ENCODE assay signal across 8 cellular contexts in genomic region chr4:174120446-174121142, GRCh38.
A peak's percentile ranks its signal among the peaks of the same experiment; 100 is the strongest.
DNase-seq lines count a peak whose midpoint lies in the region; ATAC-seq, FAIRE-seq and TF ChIP-seq lines count a peak whose summit lies in the region.

No MANE protein-coding gene starts in this region.

- peak; percentile 19 for DNase-seq in AG04449 (ENCODE audit: low read depth, low spot score)
- peak; percentile 52 for DNase-seq in GM12865 (ENCODE audit: low read depth)
- peak; percentile 65 to 77 for DNase-seq in Kasumi-1 (lab: John Stamatoyannopoulos, UW)
- DNase-seq in RWPE2 (ENCODE audit: low spot score), result no peak
- no peak for DNase-seq in H1 (ENCODE audit: low read depth in 1 of 2, low spot score in 2 of 2)
- peak; percentile 71 to 83 for DNase-seq in lung microvascular endothelial cell (ENCODE audit: low read depth in 2 of 2)
- peak; percentile 24 to 41 for DNase-seq in tibial nerve (ENCODE audit: low spot score in 2 of 2)

- POLR2A ChIA-PET in AG04449 (lab: Yijun Ruan, JAX) (no interaction called here), H1 (lab: Charles Lee; ENCODE audit: partially characterized antibody) (no interaction called here)

- H3K9me3 ChIP-seq in RWPE2 (ENCODE audit: severe bottlenecking) (no peaks in the 10 kb centered on the region), H1 (ENCODE audit: insufficient read depth in 2 of 2, low read depth in 1 of 2, low read length in 1 of 2) (no peaks in the 10 kb centered on the region), tibial nerve (no peaks in the 10 kb centered on the region)

- H3K4me1 ChIP-seq in RWPE2 (ENCODE audit: insufficient read depth, poor library complexity, severe bottlenecking), result peaks cover 3% of the 10 kb centered on the region
- no peaks in the 10 kb centered on the region for H3K4me1 ChIP-seq in H1 (replicated peaks in 1 of 4; ENCODE audit: control insufficient read depth in 3 of 4, insufficient read depth in 4 of 4, low read length in 3 of 4)
- H3K4me1 ChIP-seq in tibial nerve, result peaks cover 0 to 4% (median 0%) of the 10 kb centered on the region in 4 donors

- H3K23me2 ChIP-seq in H1 (ENCODE audit: low read depth, low read length), result no peaks in the 10 kb centered on the region; the same call in 1 of the 2 replicates

- H3K23ac ChIP-seq in H1 (ENCODE audit: insufficient read length), result no peak overlapping the region

- H3K79me1 ChIP-seq in H1 (ENCODE audit: low read depth, low read length), result no peaks in the 10 kb centered on the region

- H3K56ac ChIP-seq in H1 (replicated peaks; ENCODE audit: insufficient read length, low read depth, low read length), result no peak overlapping the region

- no peak overlapping the region for H3K27ac ChIP-seq in RWPE2 (ENCODE audit: poor library complexity, severe bottlenecking)
- H3K27ac ChIP-seq in H1 (ENCODE audit: low read depth, low read length), result no peak overlapping the region
- H3K27ac ChIP-seq in tibial nerve, result peak overlapping the region in 1 of 4 donors; percentile 53

- ATAC-seq in RWPE2 (ENCODE audit: low read depth), result peak; percentile 61; the same call in 2 of the 3 replicates
- ATAC-seq in GM18498 (IDR thresholded peaks at IDR 0.05; ENCODE audit: unreplicated experiment), result no peak

- H3K36me3 ChIP-seq in RWPE2 (ENCODE audit: low read depth), result no peaks in the 10 kb centered on the region
- H3K36me3 ChIP-seq in H1 (ENCODE audit: control insufficient read depth in 2 of 4, insufficient read depth in 4 of 4, low read length in 3 of 4), result no peaks in the 10 kb centered on the region
- no peaks in the 10 kb centered on the region for H3K36me3 ChIP-seq in tibial nerve

- H3K27me3 ChIP-seq in RWPE2 (ENCODE audit: insufficient read depth, poor library complexity, severe bottlenecking), result no peaks in the 10 kb centered on the region
- H3K27me3 ChIP-seq in H1 (replicated peaks in 1 of 4; ENCODE audit: control insufficient read depth in 3 of 4, extremely low read depth in 1 of 4, insufficient read depth in 3 of 4, low read length in 3 of 4), result no peaks in the 10 kb centered on the region
- H3K27me3 ChIP-seq in tibial nerve, result no peaks in the 10 kb centered on the region

- H2AK5ac ChIP-seq in H1 (ENCODE audit: low read depth, low read length), result no peak overlapping the region

- no peak overlapping the region for H3K9ac ChIP-seq in H1 (replicated peaks in 1 of 4; ENCODE audit: extremely low read depth in 1 of 4, low read depth in 3 of 4, low read length in 3 of 4)

- CTCF ChIA-PET in AG04449 (lab: Yijun Ruan, JAX), result interaction anchor here (0.7 to 2.1 kb wide), 15 partner anchors 10 to 829 kb away, joined by 3 to 27 read pairs (median 4); no protein-coding TSS in a partner anchor
- CTCF ChIA-PET in H1 (lab: Charles Lee; ENCODE audit: partially characterized antibody), result interaction anchor here (0.6 to 2.1 kb wide), 22 partner anchors 9 to 436 kb away, joined by 3 to 24 read pairs (median 3); no protein-coding TSS in a partner anchor

- peak overlapping the region; percentile 26 to 64 for H3K4me2 ChIP-seq in H1 (ENCODE audit: insufficient read depth in 1 of 2, low read depth in 2 of 2, low read length in 2 of 2)

- no peak for TF ChIP-seq EP300 in H1 (IDR thresholded peaks at IDR 0.05; ENCODE audit: borderline replicate concordance in 1 of 2, low read depth in 2 of 2, low read length in 2 of 2)
- no peak for TF ChIP-seq EP300 in tibial nerve (IDR thresholded peaks at IDR 0.05)

- H3K4ac ChIP-seq in H1 (replicated peaks; ENCODE audit: insufficient read length, low read depth, low read length), result no peak overlapping the region

- WGBS in H1 (ENCODE audit: extremely low coverage in 1 of 2, insufficient coverage in 1 of 2, insufficient read length in 1 of 2, insufficient replicate concordance in 2 of 2, low coverage in 1 of 2, low lambda C conversion rate in 2 of 2, missing lambda C conversion rate in 1 of 2), 2 experiments, result 25% methylated on average over 19 of the region's 19 CpGs; no CpG with 5 or more reads in 1 of the 2 experiments
- 14 to 15% methylated on average over 19 of the region's 19 CpGs for WGBS in tibial nerve, 2 donors

- H2BK12ac ChIP-seq in H1 (ENCODE audit: low read depth, low read length), result no peak overlapping the region

- TF ChIP-seq POLR2A in H1 (IDR thresholded peaks at IDR 0.05; ENCODE audit: control extremely low read depth in 1 of 2, low read depth in 2 of 2, low read length in 2 of 2) (no peak), tibial nerve (IDR thresholded peaks at IDR 0.05) (no peak)

- TF ChIP-seq RAD21 in H1 (IDR thresholded peaks at IDR 0.05 in 1 of 2, conservative IDR thresholded peaks at IDR 0.05 in 1 of 2; ENCODE audit: low read depth in 2 of 2, low read length in 2 of 2), result peak; percentile 50

- TF ChIP-seq CTCF in AG04449 (IDR thresholded peaks at IDR 0.05; ENCODE audit: insufficient read depth, low read length, missing control alignments) (peak; percentile 31), GM12865 (IDR thresholded peaks at IDR 0.05; ENCODE audit: insufficient read depth, low read depth, low read length, missing control alignments) (peak; percentile 46), RWPE2 (IDR thresholded peaks at IDR 0.05; ENCODE audit: poor library complexity, severe bottlenecking) (peak; percentile 79), H1 (IDR thresholded peaks at IDR 0.05; ENCODE audit: control extremely low read depth in 1 of 3, insufficient read depth in 1 of 3, low read depth in 1 of 3, low read length in 3 of 3) (peak in 2 of 3 experiments; percentile 43 to 53; a peak in 2 of 4 replicates), tibial nerve (IDR thresholded peaks at IDR 0.05) (peak; percentile 41 to 72 (median 56))

- H3K14ac ChIP-seq in H1 (ENCODE audit: insufficient read length), result no peak overlapping the region

- H2BK5ac ChIP-seq in H1 (ENCODE audit: low read depth, low read length), result no peak overlapping the region

- H4K20me1 ChIP-seq in H1 (replicated peaks in 1 of 2; ENCODE audit: control insufficient read depth in 1 of 2, insufficient read depth in 2 of 2, low read length in 2 of 2), result no peaks in the 10 kb centered on the region

- H4K8ac ChIP-seq in H1 (ENCODE audit: extremely low read depth, insufficient read depth, low read length), result no peak overlapping the region

- H2BK20ac ChIP-seq in H1 (ENCODE audit: low read length), result no peak overlapping the region

- no peak overlapping the region for H2BK120ac ChIP-seq in H1 (replicated peaks; ENCODE audit: low read depth, low read length)

- no peak overlapping the region; the same call in 1 of the 2 replicates for H2AFZ ChIP-seq in H1 (ENCODE audit: low read length)

- no peak overlapping the region for H4K91ac ChIP-seq in H1 (replicated peaks; ENCODE audit: insufficient read length, low read length)

- H3K4me3 ChIP-seq in AG04449 (ENCODE audit: low read depth, low read length) (peak overlapping the region; percentile 56), GM12865 (ENCODE audit: low read depth, low read length) (no peak overlapping the region), RWPE2 (ENCODE audit: severe bottlenecking) (peak overlapping the region; percentile 14), H1 (ENCODE audit: extremely low read depth in 1 of 4, insufficient read depth in 2 of 4, low read depth in 3 of 4, low read length in 4 of 4) (peak overlapping the region in 3 of 4 experiments; percentile 13 to 49 (median 17); a peak in 3 of 8 replicates), tibial nerve (peak overlapping the region; percentile 15 to 44 (median 22))

- no peak overlapping the region for H2BK15ac ChIP-seq in H1 (ENCODE audit: low read length)

- no peak overlapping the region for H3K18ac ChIP-seq in H1 (ENCODE audit: extremely low read depth, low read length)

- FAIRE-seq in H1 (lab: Jason Lieb, UNC), result peak; percentile 57

- no peak overlapping the region for H4K5ac ChIP-seq in H1 (ENCODE audit: insufficient read length, low read depth, low read length)

- no peaks in the 10 kb centered on the region for H3K79me2 ChIP-seq in H1 (ENCODE audit: control insufficient read depth in 1 of 2, insufficient read depth in 2 of 2, low read length in 2 of 2)

TF ChIP-seq in H1, 55 proteins besides CTCF, POLR2A, EP300 and RAD21:
- no peak for TF ChIP-seq TAF7 (optimal IDR thresholded peaks at IDR 0.05; ENCODE audit: borderline replicate concordance, low read depth, low read length)
- TF ChIP-seq TEAD4 (IDR thresholded peaks at IDR 0.05; ENCODE audit: low read depth, low read length), result no peak
- TF ChIP-seq ATF3 (IDR thresholded peaks at IDR 0.05; ENCODE audit: insufficient read depth, low read depth, low read length), result no peak
- TF ChIP-seq MAFK (IDR thresholded peaks at IDR 0.05; ENCODE audit: low read depth, low read length), result no peak
- no peak for TF ChIP-seq RNF2 (IDR thresholded peaks at IDR 0.05; ENCODE audit: borderline replicate concordance, low read depth, low read length, missing control alignments, poor library complexity, severe bottlenecking)
- TF ChIP-seq KDM4A (IDR thresholded peaks at IDR 0.05; ENCODE audit: low read depth, low read length, severe bottlenecking), result no peak
- TF ChIP-seq KDM5A (IDR thresholded peaks at IDR 0.05; ENCODE audit: low read length), result no peak
- TF ChIP-seq GTF2F1 (IDR thresholded peaks at IDR 0.05; ENCODE audit: borderline replicate concordance, low read depth, low read length), result no peak
- TF ChIP-seq POLR2AphosphoS5 (IDR thresholded peaks at IDR 0.05; ENCODE audit: low read depth, low read length), result no peak
- TF ChIP-seq BRCA1 (IDR thresholded peaks at IDR 0.05; ENCODE audit: low read depth, low read length), result no peak
- no peak for TF ChIP-seq CEBPB (IDR thresholded peaks at IDR 0.05; ENCODE audit: low read depth, low read length)
- no peak for TF ChIP-seq USF2 (IDR thresholded peaks at IDR 0.05; ENCODE audit: low read length)

Comparison
In these comparisons a context has a peak if more than half of its experiments do, and no peak if none do; other contexts are left out.
1. DNase-seq: peak in AG04449 (single experiment), GM12865 (single experiment), Kasumi-1 (2 of 2), lung microvascular endothelial cell (2 of 2) and tibial nerve (2 of 2); none in RWPE2 (single experiment) and H1 (0 of 2).
2. Peak in every context shown above with its lines, with median percentiles within 50 percentile points of each other: CTCF ChIP-seq.